In the genomic region with DNA sequence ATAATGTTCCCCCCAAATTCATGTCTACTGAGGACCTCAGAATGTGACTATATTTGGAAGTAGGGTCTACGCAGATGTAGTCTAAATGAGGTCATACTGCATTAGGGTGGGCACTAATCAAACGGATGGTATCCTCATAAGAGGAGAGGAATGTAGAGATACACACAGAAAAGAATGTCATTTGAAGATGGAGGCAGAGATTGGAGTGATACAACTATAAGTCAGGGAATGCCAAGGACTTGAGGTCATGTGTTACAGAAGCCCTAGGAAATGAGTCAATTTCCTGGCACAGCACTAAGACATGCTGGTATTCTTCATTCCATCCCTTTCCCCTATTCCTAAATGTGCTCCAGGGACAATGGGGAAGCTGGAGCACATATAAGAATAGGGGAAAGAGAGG, we compare ENCODE assay signal across 11 cellular contexts. TPM values are rescaled to one million over a fixed set of nuclear protein-coding genes. Genes with fewer than 3 reads are reported as not detected.
A peak's percentile ranks its signal among the peaks of the same experiment; 100 is the strongest.
DNase-seq lines count a peak whose midpoint lies in the region; ATAC-seq and TF ChIP-seq lines count a peak whose summit lies in the region.
"Had no signal": no experiment of that assay in that cellular context is flagged by ENCODE, and none has a peak within 500 bp of the region (broad histone marks: within the 10 kb centered on the region; RNA-seq: fewer than 3 reads in every experiment).

No MANE protein-coding gene starts in this region.

- no peak overlapping the region for H3K18ac ChIP-seq in neuronal stem cell (ENCODE audit: low read length)

- ATAC-seq in GM21390 (IDR thresholded peaks at IDR 0.05; ENCODE audit: unreplicated experiment): no peak

- DNase-seq in A172 (ENCODE audit: low spot score) (peak; percentile 97), HFF-Myc (ENCODE audit: extremely low read depth, low read depth) (peak; percentile 92), astrocyte of the cerebellum (ENCODE audit: low read depth) (peak; percentile 62), kidney epithelial cell (ENCODE audit: low read depth) (peak; percentile 92), NCI-H345 treated with DMSO at 0.1 percent for 48 hours (lab: John Stamatoyannopoulos, UW; ENCODE audit: unreplicated experiment) (no peak), neuronal stem cell (ENCODE audit: low spot score) (no peak), NCI-H1105 (lab: John Stamatoyannopoulos, UW) (no peak)
- DNase-seq: aorta, DND-41 had no signal

- WGBS in neuronal stem cell (ENCODE audit: extremely low coverage in 2 of 2, insufficient read length in 2 of 2, insufficient replicate concordance in 1 of 2), 2 donors: no CpG with 5 or more reads among the region's 2 CpGs

- H3K4me1 ChIP-seq in neuronal stem cell (ENCODE audit: control insufficient read depth in 2 of 2, insufficient read depth in 1 of 2, low read depth in 1 of 2, low read length in 2 of 2): peaks cover 0 to 3% of the 10 kb centered on the region in 2 donors
- H3K4me1 ChIP-seq: prostate gland had no signal

- no peak overlapping the region for H3K27ac ChIP-seq in neuronal stem cell (replicated peaks; ENCODE audit: low read length)

- no peak overlapping the region for H3K4me2 ChIP-seq in neuronal stem cell (ENCODE audit: insufficient read depth, low read length, poor library complexity, severe bottlenecking)

- no peak overlapping the region for H4K91ac ChIP-seq in neuronal stem cell (ENCODE audit: low read depth, low read length, poor library complexity)

- H3K27me3 ChIP-seq in kidney epithelial cell (ENCODE audit: control insufficient read depth, insufficient read depth, low read length) (no peaks in the 10 kb centered on the region), neuronal stem cell (ENCODE audit: control insufficient read depth in 3 of 3, insufficient read depth in 3 of 3, low read depth in 1 of 3, low read length in 3 of 3) (no peaks in the 10 kb centered on the region)

- TF ChIP-seq CTCF in HFF-Myc (IDR thresholded peaks at IDR 0.05; ENCODE audit: low read depth, low read length, missing control alignments) (no peak), astrocyte of the cerebellum (IDR thresholded peaks at IDR 0.05; ENCODE audit: low read depth, low read length, missing control alignments) (no peak), kidney epithelial cell (IDR thresholded peaks at IDR 0.05; ENCODE audit: insufficient read depth, low read length, poor library complexity, severe bottlenecking) (no peak)

- H3K14ac ChIP-seq in neuronal stem cell (ENCODE audit: low read length): no peak overlapping the region

- no peak overlapping the region for H4K8ac ChIP-seq in neuronal stem cell (ENCODE audit: low read depth, low read length)

- H2AFZ ChIP-seq in neuronal stem cell (ENCODE audit: low read length): no peak overlapping the region

- H3K23ac ChIP-seq in neuronal stem cell (ENCODE audit: low read depth, low read length, poor library complexity): no peak overlapping the region

- no peak overlapping the region for H3K9ac ChIP-seq in neuronal stem cell (ENCODE audit: low read depth, low read length, poor library complexity)

- no peaks in the 10 kb centered on the region for H3K9me3 ChIP-seq in neuronal stem cell (replicated peaks in 1 of 2; ENCODE audit: control insufficient read depth in 2 of 2, insufficient read depth in 1 of 2, low read depth in 1 of 2, low read length in 2 of 2)
- H3K9me3 ChIP-seq: prostate gland had no signal

- H3K36me3 ChIP-seq in kidney epithelial cell (ENCODE audit: control insufficient read depth, insufficient read depth, low read length) (no peaks in the 10 kb centered on the region), neuronal stem cell (replicated peaks in 1 of 2; ENCODE audit: control insufficient read depth in 2 of 2, insufficient read depth in 2 of 2, low read length in 2 of 2) (no peaks in the 10 kb centered on the region)
- H3K36me3 ChIP-seq: prostate gland had no signal

- no peak overlapping the region for H2AK5ac ChIP-seq in neuronal stem cell (ENCODE audit: low read depth, low read length)

- H3K79me1 ChIP-seq in neuronal stem cell (ENCODE audit: low read depth, low read length): no peaks in the 10 kb centered on the region

- no peak overlapping the region for H2BK15ac ChIP-seq in neuronal stem cell (ENCODE audit: low read length)

- H3K4ac ChIP-seq in neuronal stem cell (ENCODE audit: low read length): no peak overlapping the region

- in situ Hi-C loops in astrocyte of the cerebellum (cut with HindIII; ENCODE audit: low sequenced_read_pairs): no loop called here

- H2BK120ac ChIP-seq in neuronal stem cell (ENCODE audit: low read depth, low read length): no peak overlapping the region

- no peak overlapping the region for H2BK5ac ChIP-seq in neuronal stem cell (ENCODE audit: low read length)

- H3K4me3 ChIP-seq in HFF-Myc (replicated peaks; ENCODE audit: low read depth, low read length) (no peak overlapping the region), astrocyte of the cerebellum (ENCODE audit: low read depth, low read length) (no peak overlapping the region), kidney epithelial cell (ENCODE audit: low read depth, low read length) (no peak overlapping the region), neuronal stem cell (ENCODE audit: low read length in 2 of 2) (no peak overlapping the region)
- H3K4me3 ChIP-seq: prostate gland had no signal

- no peak overlapping the region for H2BK12ac ChIP-seq in neuronal stem cell (ENCODE audit: low read length)

RNA-seq across cellular contexts. Expression of a gene that starts 0.8 kb away (rescaled TPM):
- 1.1 TPM in 2 replicates for total RNA-seq in A172 (2014; rRNA removed; shearing (Covaris generic))
- 1.8 and 3.2 TPM in 2 replicates for total RNA-seq in kidney epithelial cell
- polyA plus RNA-seq in neuronal stem cell (2013, experiment 1 of 2): not detected
- polyA plus RNA-seq in neuronal stem cell (2013, experiment 2 of 2): not detected

RNA-seq across cellular contexts. Expression of a gene that starts 59.2 kb away (rescaled TPM):
- total RNA-seq in A172 (2014; rRNA removed; shearing (Covaris generic)): 1.4 and 2.2 TPM in 2 replicates
- total RNA-seq in kidney epithelial cell: 6.6 and 7.7 TPM in 2 replicates
- polyA plus RNA-seq in neuronal stem cell (2013, experiment 1 of 2): 0.06 TPM
- polyA plus RNA-seq in neuronal stem cell (2013, experiment 2 of 2): 0.06 TPM

Comparison
In these comparisons a context has a peak if more than half of its experiments do, and no peak if none do; other contexts are left out.
1. DNase-seq: peak in A172 (single experiment), HFF-Myc (single experiment), astrocyte of the cerebellum (single experiment) and kidney epithelial cell (single experiment); none in NCI-H345 treated with DMSO at 0.1 percent for 48 hours (single experiment), neuronal stem cell (single experiment) and NCI-H1105 (single experiment).